ENCODE assay signal across 8 cellular contexts in genomic region chr1:6601865-6602668, GRCh38. TPM values are rescaled to one million over a fixed set of nuclear protein-coding genes. Genes with fewer than 3 reads are reported as not detected.
DNase-seq lines count a peak whose midpoint lies in the region; ATAC-seq, FAIRE-seq and TF ChIP-seq lines count a peak whose summit lies in the region.

No MANE protein-coding gene starts in this region.

- ATAC-seq in HG02938 (IDR thresholded peaks at IDR 0.05; ENCODE audit: unreplicated experiment), result peak; percentile 34

- peak; percentile 54 for DNase-seq in stimulated activated CD4-positive, alpha-beta T cell treated with anti-CD3 and anti-CD28 coated beads, Interleukin-15, amount 100 ng/mL, for 24 hours
- DNase-seq in stimulated activated CD4-positive, alpha-beta T cell treated with anti-CD3 and anti-CD28 coated beads, Interleukin-1b, Interleukin-23, amount 100 ng/mL, for 48 hours, result no peak
- peak in 1 of 2 experiments; percentile 44 for DNase-seq in PC-9
- DNase-seq in brain microvascular endothelial cell, result no peak
- peak; percentile 77 for DNase-seq in iris pigment epithelial cell (ENCODE audit: low read depth)
- DNase-seq in small intestine, result peak; percentile 43
- no peak for DNase-seq in NCI-H1694 (lab: John Stamatoyannopoulos, UW)

- H3K36me3 ChIP-seq in PC-9 (ENCODE audit: low read depth) (no peaks in the 10 kb centered on the region), brain microvascular endothelial cell (replicated peaks) (peaks cover 12% of the 10 kb centered on the region), small intestine (ENCODE audit: control insufficient read depth in 2 of 2, insufficient read depth in 2 of 2, low read length in 2 of 2) (peaks cover 0 to 5% of the 10 kb centered on the region in 2 donors)

- POLR2A ChIA-PET in PC-9 (lab: Charles Lee; ENCODE audit: unreplicated experiment), result interaction anchor here (0.6 kb wide), 1 partner anchor 112 kb away, joined by 4 read pairs; no protein-coding TSS in a partner anchor

- H3K9me3 ChIP-seq in PC-9 (ENCODE audit: insufficient read depth, low read depth) (no peaks in the 10 kb centered on the region), small intestine (ENCODE audit: control insufficient read depth, low read depth) (no peaks in the 10 kb centered on the region)

- H3K79me2 ChIP-seq in PC-9 (ENCODE audit: low read depth), result peaks cover 44% of the 10 kb centered on the region

- no TSS peak for BruUV-seq in PC-9 (replicated peaks; lab: Mats Ljungman, UMichigan)

- no peak for FAIRE-seq in small intestine (lab: Jason Lieb, UNC)

- TF ChIP-seq CTCF in PC-9 (conservative IDR thresholded peaks at IDR 0.05) (no peak), brain microvascular endothelial cell (IDR thresholded peaks at IDR 0.05; ENCODE audit: low read depth, low read length, missing control alignments) (no peak)

- H3K9me2 ChIP-seq in PC-9 (ENCODE audit: insufficient read depth), result no peaks in the 10 kb centered on the region

- H3K4me1 ChIP-seq in PC-9 (replicated peaks; ENCODE audit: insufficient read depth) (no peaks in the 10 kb centered on the region), small intestine (ENCODE audit: control insufficient read depth in 2 of 2, insufficient read depth in 1 of 2, low read depth in 1 of 2, low read length in 1 of 2) (peaks cover 0 to 3% of the 10 kb centered on the region in 2 donors)

- 0% methylated on average over 82 to 108 of the region's 108 CpGs for WGBS in small intestine, 3 donors

- H3K27ac ChIP-seq in PC-9, result peak overlapping the region; percentile 84
- H3K27ac ChIP-seq in brain microvascular endothelial cell, result peak overlapping the region; percentile 95
- peak overlapping the region; percentile 68 to 95 for H3K27ac ChIP-seq in small intestine (ENCODE audit: low read depth in 1 of 2, low read length in 1 of 2)

- H3K4me3 ChIP-seq in PC-9 (peak overlapping the region; percentile 86), brain microvascular endothelial cell (ENCODE audit: low read depth, low read length) (peak overlapping the region; percentile 78), small intestine (ENCODE audit: low read depth in 1 of 2, low read length in 2 of 2) (peak overlapping the region; percentile 82 to 89)

- peak overlapping the region; percentile 78 for H2AFZ ChIP-seq in PC-9

- H3K4me2 ChIP-seq in PC-9, result peak overlapping the region; percentile 99

- intact Hi-C loops in PC-9 (cut with micrococcal nuclease; ENCODE audit: unreplicated experiment), result loop anchor here (1.0 to 5.0 kb wide), 3 partner anchors 11 to 110 kb away; partner anchors contain the start of genes NOL9, PHF13 and PLEKHG5

- CTCF ChIA-PET in PC-9 (lab: Charles Lee), result no interaction called here

- no peaks in the 10 kb centered on the region for H3K27me3 ChIP-seq in PC-9 (ENCODE audit: insufficient read depth, low read depth)
- H3K27me3 ChIP-seq in brain microvascular endothelial cell (replicated peaks), result no peaks in the 10 kb centered on the region
- no peaks in the 10 kb centered on the region for H3K27me3 ChIP-seq in small intestine (ENCODE audit: control insufficient read depth in 2 of 2, insufficient read depth in 2 of 2, low read length in 2 of 2)

- peaks cover 2% of the 10 kb centered on the region; the same call in 1 of the 2 replicates for H3F3A ChIP-seq in PC-9 (ENCODE audit: insufficient read depth, low read depth)

- in situ Hi-C loops in brain microvascular endothelial cell (cut with HindIII; ENCODE audit: low pct_ligation_motif_present, low sequenced_read_pairs), result no loop called here

- H4K20me1 ChIP-seq in PC-9 (ENCODE audit: insufficient read depth), result no peaks in the 10 kb centered on the region; the same call in 1 of the 2 replicates

RNA-seq across cellular contexts. Expression of gene KLHL21, which starts 0.6 kb away (rescaled TPM):
- total RNA-seq in PC-9 (2021), result 20.6 and 24.4 TPM in 2 replicates
- 10 to 100 TPM in 1 of 3 donors, 1 to 10 TPM in 2; 3.1 to 10.5 (median 4.1) TPM for polyA plus RNA-seq in small intestine

RNA-seq across cellular contexts. Expression of gene PHF13, which starts 11.5 kb away (rescaled TPM):
- 18.2 and 20.9 TPM in 2 replicates for total RNA-seq in PC-9 (2021)
- polyA plus RNA-seq in small intestine, result 1 to 10 TPM; 4.0 to 5.0 (median 4.6) TPM

RNA-seq across cellular contexts. Expression of gene ZBTB48, which starts 22.3 kb away (rescaled TPM):
- total RNA-seq in PC-9 (2021), result 17.2 and 25.5 TPM in 2 replicates
- 100 to 1,000 TPM in 2 of 3 donors, 10 to 100 TPM in 1; 19.9 to 164 (median 121) TPM for polyA plus RNA-seq in small intestine

RNA-seq across cellular contexts. Expression of gene THAP3, which starts 22.6 kb away (rescaled TPM):
- total RNA-seq in PC-9 (2021), result 14.6 and 18.7 TPM in 2 replicates
- 10 to 100 TPM; 14.3 to 35.1 (median 19.5) TPM for polyA plus RNA-seq in small intestine

RNA-seq across cellular contexts. Expression of gene TAS1R1, which starts 47.0 kb away (rescaled TPM):
- not detected in 2 replicates for total RNA-seq in PC-9 (2021)
- polyA plus RNA-seq in small intestine, result under 1 TPM in 2 of 3 donors, not detected in 1; 0.13 to 0.27 TPM

Comparison
In these comparisons a context has a peak if more than half of its experiments do, and no peak if none do; other contexts are left out.
1. DNase-seq: peak in stimulated activated CD4-positive, alpha-beta T cell treated with anti-CD3 and anti-CD28 coated beads, Interleukin-15, amount 100 ng/mL, for 24 hours (single experiment), iris pigment epithelial cell (single experiment) and small intestine (single experiment); none in stimulated activated CD4-positive, alpha-beta T cell treated with anti-CD3 and anti-CD28 coated beads, Interleukin-1b, Interleukin-23, amount 100 ng/mL, for 48 hours (single experiment), brain microvascular endothelial cell (single experiment) and NCI-H1694 (single experiment).
2. Peak in every context shown above with its lines, with median percentiles within 50 percentile points of each other: H3K27ac ChIP-seq and H3K4me3 ChIP-seq.